18 cellular contexts compared by ENCODE assay signal in the genomic region with DNA sequence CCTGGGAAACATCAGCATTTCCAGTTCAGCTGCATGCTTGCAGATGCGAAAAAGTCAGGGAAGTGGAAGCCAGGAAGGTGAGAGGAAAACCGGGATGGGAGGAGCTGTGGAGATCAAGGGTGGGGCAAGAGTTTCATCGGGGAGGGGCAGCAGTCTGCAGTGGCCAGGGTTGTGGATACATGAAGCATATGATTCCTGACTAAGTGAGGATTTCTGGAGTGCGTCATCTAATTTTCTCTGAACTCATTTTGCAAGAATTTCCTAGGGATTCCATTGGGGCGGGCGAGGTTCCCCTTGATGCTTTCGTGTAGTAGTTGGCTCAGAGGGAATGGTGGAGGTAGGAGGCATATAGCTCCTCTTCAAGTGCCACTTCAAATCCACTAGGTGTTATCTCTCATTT.
DNase-seq lines count a peak whose midpoint lies in the region; ATAC-seq, FAIRE-seq and TF ChIP-seq lines count a peak whose summit lies in the region.
"Had no signal": no experiment of that assay in that cellular context is flagged by ENCODE, and none has a peak within 500 bp of the region (broad histone marks: within the 10 kb centered on the region; RNA-seq: fewer than 3 reads in every experiment).

No MANE protein-coding gene starts in this region.

- no peaks in the 10 kb centered on the region for H3K9me3 ChIP-seq in neural cell (ENCODE audit: low read length)
- H3K9me3 ChIP-seq: right lobe of liver had no signal

- no peak overlapping the region for H3K9ac ChIP-seq in neural cell (ENCODE audit: low read length)

- no peak overlapping the region for H3K27ac ChIP-seq in neural cell (ENCODE audit: low read length)
- H3K27ac ChIP-seq: right lobe of liver had no signal

- no peaks in the 10 kb centered on the region for H3K9me2 ChIP-seq in neural cell (ENCODE audit: insufficient read depth, low read length)

- TF ChIP-seq EP300 in neural cell (conservative IDR thresholded peaks at IDR 0.05; ENCODE audit: poor library complexity, severe bottlenecking): no peak

- H4K20me1 ChIP-seq in neural cell (ENCODE audit: insufficient read depth): no peaks in the 10 kb centered on the region

- DNase-seq in Daoy (ENCODE audit: low read depth): peak; percentile 1
- DNase-seq in RCC 7860 (ENCODE audit: low spot score): peak; percentile 65
- DNase-seq in epithelial cell of esophagus (ENCODE audit: low read depth): peak; percentile 84
- no peak for DNase-seq in DMS79 (lab: John Stamatoyannopoulos, UW)
- DNase-seq in natural killer cell treated with Interleukin-12 subunit alpha and Interleukin-12 subunit beta and Interleukin-15 and Interleukin-18, amount 100 ng/mL, for 72 hours (ENCODE audit: low spot score): no peak
- DNase-seq: activated CD4-positive, alpha-beta memory T cell treated with anti-CD3 and anti-CD28 coated beads for 36 hours; activated gamma-delta T cell treated with Interleukin-2 at 50 U/mL for 16 hours; GDM1; NCI-H2171 treated with DMSO at 0.1 percent for 48 hours; right lobe of liver; stimulated activated naive CD8-positive, alpha-beta T cell treated with anti-CD3 and anti-CD28 coated beads, Interleukin-15, amount 100 ng/mL, for 72 hours had no signal

- no peak for TF ChIP-seq RAD21 in neural cell (conservative IDR thresholded peaks at IDR 0.05)

- TF ChIP-seq CTCF in epithelial cell of esophagus (IDR thresholded peaks at IDR 0.05; ENCODE audit: insufficient read depth, low read depth, low read length, missing control alignments) (no peak), neural cell (IDR thresholded peaks at IDR 0.05; ENCODE audit: poor library complexity, severe bottlenecking) (no peak)

- H3K4me1 Mint-ChIP-seq in natural killer cell treated with Interleukin-12 subunit alpha and Interleukin-12 subunit beta and Interleukin-15 and Interleukin-18, amount 100 ng/mL, for 72 hours (ENCODE audit: low read depth in 2 of 2): no peaks in the 10 kb centered on the region
- H3K4me1 Mint-ChIP-seq: CD14-positive monocyte; central memory CD8-positive, alpha-beta T cell; stimulated activated naive CD8-positive, alpha-beta T cell treated with anti-CD3 and anti-CD28 coated beads, Interleukin-15, amount 100 ng/mL, for 72 hours had no signal

- H3K4me3 Mint-ChIP-seq in natural killer cell treated with Interleukin-12 subunit alpha and Interleukin-12 subunit beta and Interleukin-15 and Interleukin-18, amount 100 ng/mL, for 72 hours: no peak overlapping the region
- H3K4me3 Mint-ChIP-seq: activated CD4-positive, alpha-beta memory T cell treated with anti-CD3 and anti-CD28 coated beads for 36 hours; CD14-positive monocyte; central memory CD8-positive, alpha-beta T cell; stimulated activated naive CD8-positive, alpha-beta T cell treated with anti-CD3 and anti-CD28 coated beads, Interleukin-15, amount 100 ng/mL, for 72 hours had no signal

- no peaks in the 10 kb centered on the region for H3K27me3 ChIP-seq in neural cell (ENCODE audit: insufficient read depth, low read depth, low read length)
- H3K27me3 ChIP-seq: right lobe of liver had no signal

- H3K4me2 ChIP-seq in neural cell (ENCODE audit: low read length): no peak overlapping the region

- no peaks in the 10 kb centered on the region for H3K36me3 Mint-ChIP-seq in natural killer cell treated with Interleukin-12 subunit alpha and Interleukin-12 subunit beta and Interleukin-15 and Interleukin-18, amount 100 ng/mL, for 72 hours
- H3K36me3 Mint-ChIP-seq: activated CD4-positive, alpha-beta memory T cell treated with anti-CD3 and anti-CD28 coated beads for 36 hours; CD14-positive monocyte had no signal

- no peaks in the 10 kb centered on the region for H3K79me2 ChIP-seq in neural cell (replicated peaks; ENCODE audit: insufficient read depth, low read length)

- H3K27ac Mint-ChIP-seq in natural killer cell treated with Interleukin-12 subunit alpha and Interleukin-12 subunit beta and Interleukin-15 and Interleukin-18, amount 100 ng/mL, for 72 hours: no peak overlapping the region
- H3K27ac Mint-ChIP-seq: activated CD4-positive, alpha-beta memory T cell treated with anti-CD3 and anti-CD28 coated beads for 36 hours; CD14-positive monocyte; stimulated activated naive CD8-positive, alpha-beta T cell treated with anti-CD3 and anti-CD28 coated beads, Interleukin-15, amount 100 ng/mL, for 72 hours had no signal

- peak overlapping the region; percentile 22 for H2AFZ ChIP-seq in neural cell (ENCODE audit: low read depth, low read length)

- no peaks in the 10 kb centered on the region for H3K36me3 ChIP-seq in neural cell (ENCODE audit: insufficient read depth, low read length)
- H3K36me3 ChIP-seq: right lobe of liver had no signal

- H3K9me3 Mint-ChIP-seq in natural killer cell treated with Interleukin-12 subunit alpha and Interleukin-12 subunit beta and Interleukin-15 and Interleukin-18, amount 100 ng/mL, for 72 hours: peaks cover 4% of the 10 kb centered on the region
- H3K9me3 Mint-ChIP-seq: activated CD4-positive, alpha-beta memory T cell treated with anti-CD3 and anti-CD28 coated beads for 36 hours; central memory CD8-positive, alpha-beta T cell; stimulated activated naive CD8-positive, alpha-beta T cell treated with anti-CD3 and anti-CD28 coated beads, Interleukin-15, amount 100 ng/mL, for 72 hours had no signal

- peaks cover 20 to 27% of the 10 kb centered on the region in 2 donors for H3K27me3 Mint-ChIP-seq in natural killer cell treated with Interleukin-12 subunit alpha and Interleukin-12 subunit beta and Interleukin-15 and Interleukin-18, amount 100 ng/mL, for 72 hours

- H3K4me3 ChIP-seq in epithelial cell of esophagus (ENCODE audit: low read length) (no peak overlapping the region), neural cell (ENCODE audit: low read length) (no peak overlapping the region)
- H3K4me3 ChIP-seq: right lobe of liver had no signal

- no peak for FAIRE-seq in RCC 7860 (lab: Jason Lieb, UNC)
- FAIRE-seq: islet of Langerhans had no signal

- ATAC-seq in natural killer cell treated with Interleukin-12 subunit alpha and Interleukin-12 subunit beta and Interleukin-15 and Interleukin-18, amount 100 ng/mL, for 72 hours: no peak
- ATAC-seq in GM19463 (IDR thresholded peaks at IDR 0.05; ENCODE audit: unreplicated experiment): no peak
- no peak for ATAC-seq in GM18517 (IDR thresholded peaks at IDR 0.05; ENCODE audit: unreplicated experiment)
- ATAC-seq: esophagus mucosa; right lobe of liver; stimulated activated naive CD8-positive, alpha-beta T cell treated with anti-CD3 and anti-CD28 coated beads, Interleukin-15, amount 100 ng/mL, for 72 hours had no signal

- H3F3A ChIP-seq in neural cell (ENCODE audit: insufficient read depth, low read length, poor library complexity, severe bottlenecking): no peaks in the 10 kb centered on the region

TF ChIP-seq in neural cell, 6 proteins besides CTCF, POLR2A, EP300 and RAD21:
- TF ChIP-seq SMC3 (conservative IDR thresholded peaks at IDR 0.05; ENCODE audit: poor library complexity): no peak
- peak; percentile 32 for TF ChIP-seq REST (IDR thresholded peaks at IDR 0.05; ENCODE audit: borderline replicate concordance)

Comparison
In these comparisons a context has a peak if more than half of its experiments do, and no peak if none do; other contexts are left out.
1. DNase-seq: peak in Daoy (single experiment), RCC 7860 (single experiment) and epithelial cell of esophagus (single experiment); none in DMS79 (single experiment) and natural killer cell treated with Interleukin-12 subunit alpha and Interleukin-12 subunit beta and Interleukin-15 and Interleukin-18, amount 100 ng/mL, for 72 hours (single experiment).